17 cellular contexts compared by ENCODE assay signal in genomic region chr10:51547941-51548340, GRCh38.
"Had no signal": no experiment of that assay in that cellular context is flagged by ENCODE, and none has a peak within 500 bp of the region (broad histone marks: within the 10 kb centered on the region; RNA-seq: fewer than 3 reads in every experiment).

No MANE protein-coding gene starts in this region.

- ATAC-seq: stimulated activated naive CD8-positive, alpha-beta T cell treated with anti-CD3 and anti-CD28 coated beads, Interleukin-15, Interleukin-2, amounts not matched to agents 100 U/mL and 50 U/mL, for 24 hours had no signal

- H3K9me3 ChIP-seq: adrenal gland, neutrophil had no signal

- H3K27me3 ChIP-seq: adrenal gland, neutrophil had no signal

- H3K27ac ChIP-seq: neutrophil had no signal

- DNase-seq: activated CD4-positive, alpha-beta memory T cell treated with anti-CD3 and anti-CD28 coated beads for 36 hours; activated CD4-positive, alpha-beta T cell treated with anti-CD3 and anti-CD28 coated beads, Interleukin-2, amount 10 ng/mL, durations not matched to agents 24 days and 14 days; activated CD4-positive, CD25-positive, alpha-beta regulatory T cell treated with anti-CD3 and anti-CD28 coated beads, Interleukin-2, amount 50 U/mL, for 72 hours; activated CD8-positive, alpha-beta memory T cell treated with anti-CD3 and anti-CD28 coated beads, Interleukin-2, amount 50 U/mL, for 4 hours; activated effector memory CD4-positive, alpha-beta T cell treated with anti-CD3 and anti-CD28 coated beads, Interleukin-2, amount 50 U/mL, for 16 hours; activated naive CD4-positive, alpha-beta T cell treated with anti-CD3 and anti-CD28 coated beads for 36 hours; activated naive CD8-positive, alpha-beta T cell treated with anti-CD3 and anti-CD28 coated beads for 36 hours; activated T-cell treated with anti-CD3 and anti-CD28 coated beads, Interleukin-2, amount 50 U/mL, for 1 hour; aorta; caudate nucleus; foreskin fibroblast; naive B cell; nephron progenitor cell; stimulated activated naive CD8-positive, alpha-beta T cell treated with anti-CD3 and anti-CD28 coated beads, Interleukin-15, Interleukin-2, amounts not matched to agents 100 U/mL and 50 U/mL, for 24 hours; T-helper 2 cell had no signal

- H3K36me3 ChIP-seq: adrenal gland, neutrophil had no signal

- H3K4me3 ChIP-seq: adrenal gland had no signal
